10 cellular contexts compared by ENCODE assay signal in genomic region chr3:177835008-177835407, GRCh38.
DNase-seq lines count a peak whose midpoint lies in the region; ATAC-seq lines count a peak whose summit lies in the region.
"Had no signal": no experiment of that assay in that cellular context is flagged by ENCODE, and none has a peak within 500 bp of the region (broad histone marks: within the 10 kb centered on the region; RNA-seq: fewer than 3 reads in every experiment).

No MANE protein-coding gene starts in this region.

- DNase-seq in AG20443 (ENCODE audit: low spot score): peak; percentile 45
- DNase-seq in LHCN-M2 (ENCODE audit: low read depth): peak; percentile 99
- DNase-seq in SW480 (ENCODE audit: low spot score): peak; percentile 78
- peak; percentile 89 for DNase-seq in glomerular visceral epithelial cell (ENCODE audit: extremely low spot score)
- no peak for DNase-seq in germinal center (ENCODE audit: low spot score)
- DNase-seq: naive B cell had no signal

- ATAC-seq in HG02884 (IDR thresholded peaks at IDR 0.05; ENCODE audit: unreplicated experiment): no peak
- ATAC-seq in GM18867 (IDR thresholded peaks at IDR 0.05; ENCODE audit: unreplicated experiment): no peak
- no peak for ATAC-seq in HG02623 (IDR thresholded peaks at IDR 0.05; ENCODE audit: unreplicated experiment)
- ATAC-seq: stimulated activated memory B cell treated with anti-CD40 and anti-IgM and Interleukin-4, amounts not matched to agents 10 μg/mL and 1 μg/mL and 100 μg/mL, for 72 hours had no signal
